Comparison of ENCODE assay signal across 12 cellular contexts in genomic region chr11:64339319-64339718, GRCh38. TPM values are rescaled to one million over a fixed set of nuclear protein-coding genes. Genes with fewer than 3 reads are reported as not detected.
A peak's percentile ranks its signal among the peaks of the same experiment; 100 is the strongest.
DNase-seq lines count a peak whose midpoint lies in the region; ATAC-seq and TF ChIP-seq lines count a peak whose summit lies in the region.
"Had no signal": no experiment of that assay in that cellular context is flagged by ENCODE, and none has a peak within 500 bp of the region (broad histone marks: within the 10 kb centered on the region; RNA-seq: fewer than 3 reads in every experiment).

No MANE protein-coding gene starts in this region.

- peak overlapping the region; percentile 96 for H3K27ac Mint-ChIP-seq in activated T-helper 2 cell treated with anti-CD3 and anti-CD28 coated beads, Interferon-gamma antibody, Interleukin-2, Interleukin-4, amounts not matched to agents 10 μg/mL and 5 μg/mL and 100 μg/mL, durations not matched to agents 14 hours and 24 hours and 36 hours
- H3K27ac Mint-ChIP-seq in natural killer cell treated with Interleukin-12 subunit alpha and Interleukin-12 subunit beta and Interleukin-15 and Interleukin-18, amount 100 ng/mL, for 72 hours = peak overlapping the region; percentile 92 to 97
- no peak overlapping the region for H3K27ac Mint-ChIP-seq in Calu3 (ENCODE audit: unreplicated experiment)

- H3K27ac ChIP-seq in DND-41 (ENCODE audit: low read length) (no peak overlapping the region), right atrium auricular region (no peak overlapping the region)
- H3K27ac ChIP-seq: colonic mucosa had no signal

- DNase-seq in DND-41 = no peak
- DNase-seq in H7 = peak; percentile 34
- DNase-seq in activated T-helper 2 cell treated with anti-CD3 and anti-CD28 coated beads, Interferon-gamma antibody, Interleukin-2, Interleukin-4, amounts not matched to agents 10 μg/mL and 5 μg/mL and 100 μg/mL, durations not matched to agents 14 hours and 24 hours and 36 hours (ENCODE audit: low spot score) = no peak
- no peak for DNase-seq in natural killer cell treated with Interleukin-12 subunit alpha and Interleukin-12 subunit beta and Interleukin-15 and Interleukin-18, amount 100 ng/mL, for 72 hours (ENCODE audit: low spot score)
- no peak for DNase-seq in Calu3
- no peak for DNase-seq in right atrium auricular region (ENCODE audit: low spot score)
- no peak for DNase-seq in RPMI8226
- DNase-seq in stimulated activated naive CD4-positive, alpha-beta T cell treated with Interleukin-2 at 50 U/mL for 16 hours (lab: John Stamatoyannopoulos, UW) = no peak
- DNase-seq: DMS153, foreskin melanocyte, occipital lobe had no signal

- TF ChIP-seq CTCF in DND-41 (IDR thresholded peaks at IDR 0.05; ENCODE audit: borderline replicate concordance, extremely low read depth, low read length, poor library complexity, severe bottlenecking) (no peak), Calu3 (IDR thresholded peaks at IDR 0.05; ENCODE audit: unreplicated experiment) (no peak), right atrium auricular region (IDR thresholded peaks at IDR 0.05) (no peak)

- CTCF ChIA-PET in Calu3 (lab: Charles Lee) = no interaction called here

- ATAC-seq in DND-41 (ENCODE audit: insufficient read depth, low read depth) = no peak
- ATAC-seq in natural killer cell treated with Interleukin-12 subunit alpha and Interleukin-12 subunit beta and Interleukin-15 and Interleukin-18, amount 100 ng/mL, for 72 hours = no peak

- no peak overlapping the region for H3K4me2 ChIP-seq in DND-41 (ENCODE audit: insufficient read depth, low read length)

- H3K4me1 ChIP-seq in DND-41 (ENCODE audit: insufficient read depth, low read length) (peaks cover 11% of the 10 kb centered on the region), right atrium auricular region (peaks cover 0 to 32% of the 10 kb centered on the region in 2 donors)

- no peaks in the 10 kb centered on the region for H3K27me3 Mint-ChIP-seq in activated T-helper 2 cell treated with anti-CD3 and anti-CD28 coated beads, Interferon-gamma antibody, Interleukin-2, Interleukin-4, amounts not matched to agents 10 μg/mL and 5 μg/mL and 100 μg/mL, durations not matched to agents 14 hours and 24 hours and 36 hours (ENCODE audit: low read depth)
- H3K27me3 Mint-ChIP-seq in natural killer cell treated with Interleukin-12 subunit alpha and Interleukin-12 subunit beta and Interleukin-15 and Interleukin-18, amount 100 ng/mL, for 72 hours = no peaks in the 10 kb centered on the region
- no peaks in the 10 kb centered on the region for H3K27me3 Mint-ChIP-seq in Calu3 (ENCODE audit: unreplicated experiment)

- no peaks in the 10 kb centered on the region for H3K9me3 Mint-ChIP-seq in activated T-helper 2 cell treated with anti-CD3 and anti-CD28 coated beads, Interferon-gamma antibody, Interleukin-2, Interleukin-4, amounts not matched to agents 10 μg/mL and 5 μg/mL and 100 μg/mL, durations not matched to agents 14 hours and 24 hours and 36 hours
- H3K9me3 Mint-ChIP-seq in natural killer cell treated with Interleukin-12 subunit alpha and Interleukin-12 subunit beta and Interleukin-15 and Interleukin-18, amount 100 ng/mL, for 72 hours = no peaks in the 10 kb centered on the region
- H3K9me3 Mint-ChIP-seq in Calu3 (ENCODE audit: low read depth, unreplicated experiment) = no peaks in the 10 kb centered on the region

- H3K4me3 Mint-ChIP-seq in activated T-helper 2 cell treated with anti-CD3 and anti-CD28 coated beads, Interferon-gamma antibody, Interleukin-2, Interleukin-4, amounts not matched to agents 10 μg/mL and 5 μg/mL and 100 μg/mL, durations not matched to agents 14 hours and 24 hours and 36 hours (ENCODE audit: low read depth) = peak overlapping the region; percentile 92
- peak overlapping the region; percentile 90 for H3K4me3 Mint-ChIP-seq in natural killer cell treated with Interleukin-12 subunit alpha and Interleukin-12 subunit beta and Interleukin-15 and Interleukin-18, amount 100 ng/mL, for 72 hours
- H3K4me3 Mint-ChIP-seq in Calu3 (ENCODE audit: low read depth, unreplicated experiment) = no peak overlapping the region

- no peaks in the 10 kb centered on the region for H3K27me3 ChIP-seq in DND-41 (ENCODE audit: insufficient read depth, low read length, poor library complexity)
- no peaks in the 10 kb centered on the region; the same call in 1 of the 2 replicates for H3K27me3 ChIP-seq in H7 (ENCODE audit: control insufficient read depth, insufficient read depth, low read length)
- H3K27me3 ChIP-seq in right atrium auricular region = no peaks in the 10 kb centered on the region
- H3K27me3 ChIP-seq: colonic mucosa had no signal

- H3K4me3 ChIP-seq in DND-41 (ENCODE audit: low read depth in 1 of 2, low read length in 2 of 2) = no peak overlapping the region
- H3K4me3 ChIP-seq in H7 (ENCODE audit: insufficient read depth, low read depth, low read length) = no peak overlapping the region
- H3K4me3 ChIP-seq in right atrium auricular region = no peak overlapping the region

- BruUV-seq in Calu3 (replicated peaks; lab: Mats Ljungman, UMichigan) = no TSS peak

- intact Hi-C loops in activated T-helper 2 cell treated with anti-CD3 and anti-CD28 coated beads, Interferon-gamma antibody, Interleukin-2, Interleukin-4, amounts not matched to agents 10 μg/mL and 5 μg/mL and 100 μg/mL, durations not matched to agents 14 hours and 24 hours and 36 hours (cut with micrococcal nuclease) = no loop called here
- intact Hi-C loops in Calu3 (cut with micrococcal nuclease; ENCODE audit: unreplicated experiment) = no loop called here

- H2AFZ ChIP-seq in DND-41 (ENCODE audit: low read depth, low read length) = peak overlapping the region; percentile 7; the same call in 1 of the 2 replicates

- H3K79me2 ChIP-seq in DND-41 (ENCODE audit: insufficient read depth, low read length) = no peaks in the 10 kb centered on the region

- peaks cover 33% of the 10 kb centered on the region for H3K4me1 Mint-ChIP-seq in activated T-helper 2 cell treated with anti-CD3 and anti-CD28 coated beads, Interferon-gamma antibody, Interleukin-2, Interleukin-4, amounts not matched to agents 10 μg/mL and 5 μg/mL and 100 μg/mL, durations not matched to agents 14 hours and 24 hours and 36 hours (ENCODE audit: low read depth)
- peaks cover 36 to 39% of the 10 kb centered on the region in 2 donors for H3K4me1 Mint-ChIP-seq in natural killer cell treated with Interleukin-12 subunit alpha and Interleukin-12 subunit beta and Interleukin-15 and Interleukin-18, amount 100 ng/mL, for 72 hours (ENCODE audit: low read depth in 2 of 2)
- peaks cover 14% of the 10 kb centered on the region for H3K4me1 Mint-ChIP-seq in Calu3 (ENCODE audit: low read depth, unreplicated experiment)

- H3K36me3 Mint-ChIP-seq in activated T-helper 2 cell treated with anti-CD3 and anti-CD28 coated beads, Interferon-gamma antibody, Interleukin-2, Interleukin-4, amounts not matched to agents 10 μg/mL and 5 μg/mL and 100 μg/mL, durations not matched to agents 14 hours and 24 hours and 36 hours (ENCODE audit: low read depth) = peaks cover 37% of the 10 kb centered on the region
- H3K36me3 Mint-ChIP-seq in natural killer cell treated with Interleukin-12 subunit alpha and Interleukin-12 subunit beta and Interleukin-15 and Interleukin-18, amount 100 ng/mL, for 72 hours = no peaks in the 10 kb centered on the region
- H3K36me3 Mint-ChIP-seq in Calu3 (ENCODE audit: insufficient read depth, unreplicated experiment) = peaks cover 8% of the 10 kb centered on the region

- no peak overlapping the region for H3K9ac ChIP-seq in DND-41 (ENCODE audit: low read depth, low read length)

- H3K36me3 ChIP-seq in DND-41 (ENCODE audit: insufficient read depth, low read length) = no peaks in the 10 kb centered on the region
- no peaks in the 10 kb centered on the region for H3K36me3 ChIP-seq in H7 (replicated peaks; ENCODE audit: control insufficient read depth, insufficient read depth, low read length)
- H3K36me3 ChIP-seq in right atrium auricular region = no peaks in the 10 kb centered on the region
- H3K36me3 ChIP-seq: colonic mucosa had no signal

- H3K9me3 ChIP-seq in DND-41 (ENCODE audit: insufficient read depth, low read length, severe bottlenecking) (no peaks in the 10 kb centered on the region), right atrium auricular region (no peaks in the 10 kb centered on the region)
- H3K9me3 ChIP-seq: colonic mucosa had no signal

- H4K20me1 ChIP-seq in DND-41 (ENCODE audit: insufficient read depth, low read length) = no peaks in the 10 kb centered on the region; the same call in 1 of the 2 replicates

RNA-seq across cellular contexts. Expression of gene CCDC88B, which starts 0.7 kb away (rescaled TPM):
- 7.7 and 9.9 TPM in 2 replicates for total RNA-seq in H7 (2014; rRNA removed; shearing (Covaris generic))
- total RNA-seq in activated T-helper 2 cell treated with anti-CD3 and anti-CD28 coated beads, Interferon-gamma antibody, Interleukin-2, Interleukin-4, amounts not matched to agents 10 μg/mL and 5 μg/mL and 100 μg/mL, durations not matched to agents 14 hours and 24 hours and 36 hours = 127 and 128 TPM in 2 replicates
- total RNA-seq in natural killer cell treated with Interleukin-12 subunit alpha and Interleukin-12 subunit beta and Interleukin-15 and Interleukin-18, amount 100 ng/mL, for 72 hours = 100 to 1,000 TPM; 172 to 224 TPM
- total RNA-seq in Calu3 (2022) (7.6 and 8.2 TPM in 2 replicates), right atrium auricular region (10 to 100 TPM; 11.7 to 12.0 TPM)

RNA-seq across cellular contexts. Expression of gene RPS6KA4, which starts 19.6 kb away (rescaled TPM):
- total RNA-seq in H7 (2014; rRNA removed; shearing (Covaris generic)) = 16.0 and 17.6 TPM in 2 replicates
- 38.7 and 43.7 TPM in 2 replicates for total RNA-seq in activated T-helper 2 cell treated with anti-CD3 and anti-CD28 coated beads, Interferon-gamma antibody, Interleukin-2, Interleukin-4, amounts not matched to agents 10 μg/mL and 5 μg/mL and 100 μg/mL, durations not matched to agents 14 hours and 24 hours and 36 hours
- 10 to 100 TPM; 20.7 to 29.5 TPM for total RNA-seq in natural killer cell treated with Interleukin-12 subunit alpha and Interleukin-12 subunit beta and Interleukin-15 and Interleukin-18, amount 100 ng/mL, for 72 hours
- total RNA-seq in Calu3 (2022) = 46.0 and 56.5 TPM in 2 replicates
- total RNA-seq in right atrium auricular region = 10 to 100 TPM; 11.4 to 22.2 TPM

RNA-seq across cellular contexts. Expression of gene PRDX5, which starts 21.4 kb away (rescaled TPM):
- total RNA-seq in H7 (2014; rRNA removed; shearing (Covaris generic)) = 272 and 303 TPM in 2 replicates
- total RNA-seq in activated T-helper 2 cell treated with anti-CD3 and anti-CD28 coated beads, Interferon-gamma antibody, Interleukin-2, Interleukin-4, amounts not matched to agents 10 μg/mL and 5 μg/mL and 100 μg/mL, durations not matched to agents 14 hours and 24 hours and 36 hours = 112 and 118 TPM in 2 replicates
- total RNA-seq in natural killer cell treated with Interleukin-12 subunit alpha and Interleukin-12 subunit beta and Interleukin-15 and Interleukin-18, amount 100 ng/mL, for 72 hours = 100 to 1,000 TPM in 1 of 2 donors, 10 to 100 TPM in 1; 83.5 to 116 TPM
- 165 TPM in 2 replicates for total RNA-seq in Calu3 (2022)
- total RNA-seq in right atrium auricular region = 100 to 1,000 TPM; 401 to 435 TPM

RNA-seq across cellular contexts. Expression of gene TRMT112, which starts 22.0 kb away (rescaled TPM):
- total RNA-seq in H7 (2014; rRNA removed; shearing (Covaris generic)) = 261 and 314 TPM in 2 replicates
- total RNA-seq in activated T-helper 2 cell treated with anti-CD3 and anti-CD28 coated beads, Interferon-gamma antibody, Interleukin-2, Interleukin-4, amounts not matched to agents 10 μg/mL and 5 μg/mL and 100 μg/mL, durations not matched to agents 14 hours and 24 hours and 36 hours = 290 and 291 TPM in 2 replicates
- total RNA-seq in natural killer cell treated with Interleukin-12 subunit alpha and Interleukin-12 subunit beta and Interleukin-15 and Interleukin-18, amount 100 ng/mL, for 72 hours = 100 to 1,000 TPM; 171 to 203 TPM
- total RNA-seq in Calu3 (2022) (197 and 211 TPM in 2 replicates), right atrium auricular region (100 to 1,000 TPM; 110 to 151 TPM)

RNA-seq across cellular contexts. Expression of gene ESRRA, which starts 34.0 kb away (rescaled TPM):
- 80.5 and 94.8 TPM in 2 replicates for total RNA-seq in H7 (2014; rRNA removed; shearing (Covaris generic))
- total RNA-seq in activated T-helper 2 cell treated with anti-CD3 and anti-CD28 coated beads, Interferon-gamma antibody, Interleukin-2, Interleukin-4, amounts not matched to agents 10 μg/mL and 5 μg/mL and 100 μg/mL, durations not matched to agents 14 hours and 24 hours and 36 hours = 49.4 and 54.6 TPM in 2 replicates
- 100 to 1,000 TPM in 1 of 2 donors, 10 to 100 TPM in 1; 67.2 to 116 TPM for total RNA-seq in natural killer cell treated with Interleukin-12 subunit alpha and Interleukin-12 subunit beta and Interleukin-15 and Interleukin-18, amount 100 ng/mL, for 72 hours
- total RNA-seq in Calu3 (2022) (53.4 and 59.7 TPM in 2 replicates), right atrium auricular region (100 to 1,000 TPM; 164 to 190 TPM)
